ENCODE assay signal across 20 cellular contexts in the genomic region with DNA sequence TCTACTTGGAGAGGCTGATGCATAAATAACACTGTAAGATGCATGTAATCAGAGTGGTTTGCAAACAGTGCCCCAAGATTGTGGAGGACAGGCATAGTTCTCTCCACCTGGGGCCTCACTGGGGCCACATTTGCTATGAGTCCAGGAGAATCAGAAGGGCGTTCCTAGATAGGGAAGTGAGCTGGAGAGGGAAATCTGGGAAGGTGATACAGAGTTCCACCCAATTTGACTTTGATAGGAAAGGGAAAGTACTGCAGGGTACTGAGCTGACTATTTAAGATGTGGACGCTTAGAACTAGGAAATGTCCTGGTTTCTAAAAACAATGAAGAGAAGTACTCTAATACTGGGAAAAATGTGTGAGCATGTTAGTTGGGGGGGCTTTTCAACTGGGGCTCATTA. TPM values are rescaled to one million over a fixed set of nuclear protein-coding genes. Genes with fewer than 3 reads are reported as not detected.
DNase-seq lines count a peak whose midpoint lies in the region; ATAC-seq and TF ChIP-seq lines count a peak whose summit lies in the region.
"Had no signal": no experiment of that assay in that cellular context is flagged by ENCODE, and none has a peak within 500 bp of the region (broad histone marks: within the 10 kb centered on the region; RNA-seq: fewer than 3 reads in every experiment).

No MANE protein-coding gene starts in this region.

- no peaks in the 10 kb centered on the region for H3K27me3 ChIP-seq in right cardiac atrium (ENCODE audit: control insufficient read depth, insufficient read depth)
- H3K27me3 ChIP-seq in PC-3 (ENCODE audit: low read length): no peaks in the 10 kb centered on the region
- H3K27me3 ChIP-seq in endodermal cell (ENCODE audit: control insufficient read depth, insufficient read depth, low read length, poor library complexity, severe bottlenecking): no peaks in the 10 kb centered on the region

- H3K9ac ChIP-seq in PC-3 (ENCODE audit: low read length) (no peak overlapping the region), endodermal cell (ENCODE audit: extremely low read depth, low read length, poor library complexity, severe bottlenecking) (no peak overlapping the region)

- no peaks in the 10 kb centered on the region for H3K9me2 ChIP-seq in PC-3 (replicated peaks; ENCODE audit: low read length)

- ATAC-seq in right cardiac atrium: peak in 1 of 2 donors; percentile 73
- ATAC-seq in Right ventricle myocardium inferior: no peak
- no peak for ATAC-seq in PC-3
- no peak for ATAC-seq in HG02623 (IDR thresholded peaks at IDR 0.05; ENCODE audit: unreplicated experiment)
- ATAC-seq: A549 had no signal

- no peak overlapping the region for H2AFZ ChIP-seq in PC-3 (ENCODE audit: low read length)

- intact Hi-C loops in right cardiac atrium (cut with DNase I): no loop called here
- intact Hi-C loops in Right ventricle myocardium inferior (cut with DNase I): no loop called here
- intact Hi-C loops in PC-3 (cut with micrococcal nuclease): no loop called here
- intact Hi-C loops in dendritic cell treated with granulocyte-macrophage colony-stimulating factor and Interleukin-4, amounts not matched to agents 40 ng/mL and 50 ng/mL, for 4 days (cut with micrococcal nuclease): loop anchor here (5.0 kb wide), 1 partner anchor 33 kb away; a partner anchor contains a TSS

- H3K9me3 ChIP-seq in right cardiac atrium (ENCODE audit: control insufficient read depth, low read length) (no peaks in the 10 kb centered on the region), PC-3 (ENCODE audit: low read length) (no peaks in the 10 kb centered on the region), endodermal cell (ENCODE audit: control insufficient read depth, low read length) (no peaks in the 10 kb centered on the region)
- H3K9me3 ChIP-seq: A549, HAP-1 had no signal

- CTCF ChIA-PET in PC-3 (lab: Charles Lee): no interaction called here

- no peak overlapping the region for H3K4me3 Mint-ChIP-seq in dendritic cell treated with granulocyte-macrophage colony-stimulating factor and Interleukin-4, amounts not matched to agents 40 ng/mL and 50 ng/mL, for 4 days
- no peak overlapping the region for H3K4me3 Mint-ChIP-seq in endodermal cell

- POLR2A ChIA-PET in PC-3 (lab: Charles Lee; ENCODE audit: unreplicated experiment): no interaction called here

- H3K27ac ChIP-seq in right cardiac atrium (ENCODE audit: low read length) (peak overlapping the region; percentile 10), PC-3 (ENCODE audit: low read length) (peak overlapping the region; percentile 30), endodermal cell (ENCODE audit: low read depth, low read length) (no peak overlapping the region)
- H3K27ac ChIP-seq: C4-2B, SK-N-MC had no signal

- H3K79me2 ChIP-seq in PC-3 (ENCODE audit: low read length): no peaks in the 10 kb centered on the region

- H3K27ac Mint-ChIP-seq in dendritic cell treated with granulocyte-macrophage colony-stimulating factor and Interleukin-4, amounts not matched to agents 40 ng/mL and 50 ng/mL, for 4 days: peak overlapping the region; percentile 25
- H3K27ac Mint-ChIP-seq in endodermal cell: no peak overlapping the region

- H3K4me3 ChIP-seq in right cardiac atrium (ENCODE audit: low read length): no peak overlapping the region
- no peak overlapping the region for H3K4me3 ChIP-seq in PC-3 (ENCODE audit: low read length)
- H3K4me3 ChIP-seq in endodermal cell (ENCODE audit: low read length): no peak overlapping the region
- H3K4me3 ChIP-seq: A549, HAP-1, SK-N-MC had no signal

- H4K20me1 ChIP-seq in PC-3 (ENCODE audit: low read length): no peaks in the 10 kb centered on the region

- no peaks in the 10 kb centered on the region for H3K9me3 Mint-ChIP-seq in dendritic cell treated with granulocyte-macrophage colony-stimulating factor and Interleukin-4, amounts not matched to agents 40 ng/mL and 50 ng/mL, for 4 days
- peaks cover 45% of the 10 kb centered on the region for H3K9me3 Mint-ChIP-seq in endodermal cell

- BruUV-seq in PC-3 (replicated peaks; lab: Mats Ljungman, UMichigan): no TSS peak

- no peak for TF ChIP-seq CTCF in PC-3 (conservative IDR thresholded peaks at IDR 0.05; ENCODE audit: low read depth, low read length)
- TF ChIP-seq CTCF in endodermal cell (conservative IDR thresholded peaks at IDR 0.05): no peak

- no peaks in the 10 kb centered on the region for H3K36me3 ChIP-seq in PC-3 (ENCODE audit: low read depth, low read length)
- H3K36me3 ChIP-seq in endodermal cell (ENCODE audit: control insufficient read depth, insufficient read depth, low read length): no peaks in the 10 kb centered on the region
- H3K36me3 ChIP-seq: HAP-1 had no signal

- H3K27me3 Mint-ChIP-seq in dendritic cell treated with granulocyte-macrophage colony-stimulating factor and Interleukin-4, amounts not matched to agents 40 ng/mL and 50 ng/mL, for 4 days: no peaks in the 10 kb centered on the region
- no peaks in the 10 kb centered on the region for H3K27me3 Mint-ChIP-seq in endodermal cell (ENCODE audit: insufficient read depth)

- no peak for DNase-seq in right cardiac atrium
- DNase-seq in Right ventricle myocardium inferior (ENCODE audit: missing footprints): no peak
- DNase-seq in PC-3: no peak
- DNase-seq in NAMALWA (ENCODE audit: low spot score): no peak
- no peak for DNase-seq in SKM-1 (lab: John Stamatoyannopoulos, UW; ENCODE audit: unreplicated experiment)
- no peak for DNase-seq in endodermal cell
- DNase-seq: COR-L47, Kasumi-1, MM.1S, NCI-H1105, NCI-H1694 treated with DMSO at 0.1 percent for 48 hours, NCI-H226, NCI-H526 treated with DMSO at 0.1 percent for 48 hours had no signal

- WGBS in right cardiac atrium: 73% methylated on average over 2 of the region's 2 CpGs
- 98% methylated on average over 2 of the region's 2 CpGs; no CpG with 5 or more reads in 1 of the 2 experiments for WGBS in endodermal cell (ENCODE audit: insufficient coverage in 1 of 2, insufficient read length in 1 of 2), 2 experiments

- H3K4me1 ChIP-seq in right cardiac atrium (ENCODE audit: control insufficient read depth, insufficient read depth, low read length) (peaks cover 8% of the 10 kb centered on the region), PC-3 (ENCODE audit: insufficient read depth, low read length) (peaks cover 67% of the 10 kb centered on the region), endodermal cell (ENCODE audit: control insufficient read depth, insufficient read depth, low read length) (no peaks in the 10 kb centered on the region)

- H3K4me2 ChIP-seq in PC-3 (ENCODE audit: low read length): no peak overlapping the region
- H3K4me2 ChIP-seq: A549 had no signal

- H3K4me1 Mint-ChIP-seq in dendritic cell treated with granulocyte-macrophage colony-stimulating factor and Interleukin-4, amounts not matched to agents 40 ng/mL and 50 ng/mL, for 4 days (ENCODE audit: low read depth): peaks cover 41% of the 10 kb centered on the region
- peaks cover 22% of the 10 kb centered on the region for H3K4me1 Mint-ChIP-seq in endodermal cell

- H3K36me3 Mint-ChIP-seq in dendritic cell treated with granulocyte-macrophage colony-stimulating factor and Interleukin-4, amounts not matched to agents 40 ng/mL and 50 ng/mL, for 4 days (ENCODE audit: low read depth): no peaks in the 10 kb centered on the region
- H3K36me3 Mint-ChIP-seq in endodermal cell (ENCODE audit: low read depth): no peaks in the 10 kb centered on the region

- H3F3A ChIP-seq in PC-3 (ENCODE audit: low read length, unreplicated experiment): no peaks in the 10 kb centered on the region

RNA-seq across cellular contexts. Expression of a gene that starts 33.9 kb away (rescaled TPM):
- total RNA-seq in right cardiac atrium (not detected), Right ventricle myocardium inferior (0.38 TPM), PC-3 (2014; rRNA removed) (not detected in 2 replicates), endodermal cell (not detected)
- 0.02 TPM for polyA plus RNA-seq in right cardiac atrium
- not detected for polyA plus RNA-seq in endodermal cell (2013, experiment 1 of 2)
- polyA plus RNA-seq in endodermal cell (2013, experiment 2 of 2): not detected
- total RNA-seq: OCI-LY7 had no signal

RNA-seq across cellular contexts. Expression of a gene that starts 35.6 kb away (rescaled TPM):
- total RNA-seq in right cardiac atrium (1,000 to 10,000 TPM; 1,054 to 1,542 (median 1,304) TPM), Right ventricle myocardium inferior (1,134 TPM), PC-3 (2014; rRNA removed) (1,640 and 2,159 TPM in 2 replicates), endodermal cell (1,000 to 10,000 TPM; 1,539 to 2,456 TPM)
- 2,718 TPM for polyA plus RNA-seq in right cardiac atrium
- 2,887 TPM for polyA plus RNA-seq in endodermal cell (2013, experiment 1 of 2)
- polyA plus RNA-seq in endodermal cell (2013, experiment 2 of 2): 3,134 TPM
